ENCODE assay signal across 22 cellular contexts in the genomic region with DNA sequence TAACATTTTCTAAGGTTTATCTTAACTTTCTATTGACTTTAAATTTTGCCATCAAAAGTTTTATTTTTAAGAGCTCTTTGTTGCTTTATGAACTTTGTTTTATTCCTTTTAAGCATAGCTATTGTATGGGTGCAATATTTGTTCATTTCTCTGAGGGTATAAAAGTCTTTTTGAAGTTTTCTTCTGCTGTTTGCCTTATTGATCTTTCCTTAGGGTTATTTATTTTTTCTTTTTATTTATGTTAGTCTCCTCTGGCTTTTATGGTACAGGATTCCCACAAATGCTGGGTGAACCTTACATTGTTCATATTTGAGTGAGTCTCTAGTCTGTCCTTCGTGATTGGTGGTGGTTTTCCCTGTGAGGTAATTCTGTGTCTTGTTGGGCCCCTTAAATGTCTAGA.
A peak's percentile ranks its signal among the peaks of the same experiment; 100 is the strongest.
DNase-seq lines count a peak whose midpoint lies in the region; ATAC-seq and TF ChIP-seq lines count a peak whose summit lies in the region.
"Had no signal": no experiment of that assay in that cellular context is flagged by ENCODE, and none has a peak within 500 bp of the region (broad histone marks: within the 10 kb centered on the region; RNA-seq: fewer than 3 reads in every experiment).

No MANE protein-coding gene starts in this region.

- H3K27ac Mint-ChIP-seq in Caco-2 (ENCODE audit: unreplicated experiment) (peak overlapping the region; percentile 87), chondrocyte (ENCODE audit: unreplicated experiment) (peak overlapping the region; percentile 38), mesothelial cell of epicardium (peak overlapping the region; percentile 19), osteocyte (ENCODE audit: unreplicated experiment) (peak overlapping the region; percentile 74)
- H3K27ac Mint-ChIP-seq: B cell; CD4-positive, alpha-beta T cell; CD8-positive, alpha-beta T cell had no signal

- H3K27me3 Mint-ChIP-seq in Caco-2 (ENCODE audit: insufficient read depth, unreplicated experiment) (no peaks in the 10 kb centered on the region), chondrocyte (ENCODE audit: low read depth) (no peaks in the 10 kb centered on the region), mesothelial cell of epicardium (ENCODE audit: low read depth) (no peaks in the 10 kb centered on the region), osteocyte (ENCODE audit: unreplicated experiment) (no peaks in the 10 kb centered on the region)
- H3K27me3 Mint-ChIP-seq: B cell had no signal

- DNase-seq in Caco-2 (no peak), chondrocyte (ENCODE audit: low spot score) (no peak), mesothelial cell of epicardium (ENCODE audit: low spot score in 2 of 2, unreplicated experiment in 2 of 2) (no peak), osteocyte (ENCODE audit: extremely low spot score, unreplicated experiment) (no peak), Ammon's horn (ENCODE audit: low spot score) (no peak), NCI-H1105 treated with DMSO at 0.1 percent for 48 hours (lab: John Stamatoyannopoulos, UW) (no peak), Right ventricle myocardium superior (no peak)
- DNase-seq: 8988T; ACHN; CD4-positive, alpha-beta T cell; CD8-positive, alpha-beta T cell; DMS 273 treated with DMSO at 0.1 percent for 48 hours; DMS153; DMS53; DMS79; DND-41; EL; GDM1 had no signal

- H3K9me3 Mint-ChIP-seq in Caco-2 (ENCODE audit: unreplicated experiment) = no peaks in the 10 kb centered on the region
- H3K9me3 Mint-ChIP-seq in chondrocyte (ENCODE audit: low read depth) = peaks cover 5% of the 10 kb centered on the region
- peaks cover 19% of the 10 kb centered on the region for H3K9me3 Mint-ChIP-seq in mesothelial cell of epicardium
- H3K9me3 Mint-ChIP-seq in osteocyte (ENCODE audit: unreplicated experiment) = peaks cover 4% of the 10 kb centered on the region
- H3K9me3 Mint-ChIP-seq: CD4-positive, alpha-beta T cell; CD8-positive, alpha-beta T cell had no signal

- H3K4me1 ChIP-seq in Caco-2 = peaks cover 59% of the 10 kb centered on the region
- H3K4me1 ChIP-seq: BLaER1 treated with 17β-estradiol and CSF1 and Interleukin-3, amounts not matched to agents 10 nM and 100 nM had no signal

- no TSS peak for BruUV-seq in Caco-2 (replicated peaks; lab: Mats Ljungman, UMichigan)

- H3K36me3 Mint-ChIP-seq in Caco-2 (ENCODE audit: insufficient read depth, unreplicated experiment) (peaks cover 38% of the 10 kb centered on the region), chondrocyte (ENCODE audit: low read depth) (peaks cover 1% of the 10 kb centered on the region), mesothelial cell of epicardium (peaks cover 7% of the 10 kb centered on the region), osteocyte (ENCODE audit: unreplicated experiment) (no peaks in the 10 kb centered on the region)
- H3K36me3 Mint-ChIP-seq: CD8-positive, alpha-beta T cell had no signal

- peak overlapping the region; percentile 45 for H3K4me3 Mint-ChIP-seq in Caco-2 (ENCODE audit: unreplicated experiment)
- H3K4me3 Mint-ChIP-seq in chondrocyte (ENCODE audit: unreplicated experiment) = peak overlapping the region; percentile 13
- no peak overlapping the region for H3K4me3 Mint-ChIP-seq in mesothelial cell of epicardium
- no peak overlapping the region for H3K4me3 Mint-ChIP-seq in osteocyte (ENCODE audit: unreplicated experiment)
- H3K4me3 Mint-ChIP-seq: B cell; CD4-positive, alpha-beta T cell; CD8-positive, alpha-beta T cell had no signal

- no peak overlapping the region for H3K4me3 ChIP-seq in Caco-2 (ENCODE audit: low read depth, low read length)
- H3K4me3 ChIP-seq: BLaER1 treated with 17β-estradiol and CSF1 and Interleukin-3, amounts not matched to agents 10 nM and 100 nM; GM12878 had no signal

- TF ChIP-seq CTCF in Caco-2 (IDR thresholded peaks at IDR 0.05; ENCODE audit: insufficient read depth in 1 of 2, low read depth in 1 of 2, low read length in 1 of 2, severe bottlenecking in 1 of 2, unreplicated experiment in 1 of 2) (no peak), chondrocyte (IDR thresholded peaks at IDR 0.05) (no peak), mesothelial cell of epicardium (IDR thresholded peaks at IDR 0.05; ENCODE audit: unreplicated experiment) (no peak), osteocyte (IDR thresholded peaks at IDR 0.05) (no peak)

- H3K9me3 ChIP-seq in Caco-2 = no peaks in the 10 kb centered on the region
- H3K9me3 ChIP-seq: BLaER1 treated with 17β-estradiol and CSF1 and Interleukin-3, amounts not matched to agents 10 nM and 100 nM had no signal

- H3K36me3 ChIP-seq in Caco-2 (ENCODE audit: control insufficient read depth, insufficient read depth, low read length) = no peaks in the 10 kb centered on the region; the same call in 1 of the 2 replicates
- H3K36me3 ChIP-seq: BLaER1 treated with 17β-estradiol and CSF1 and Interleukin-3, amounts not matched to agents 10 nM and 100 nM had no signal

- no peaks in the 10 kb centered on the region for H3K27me3 ChIP-seq in Caco-2 (replicated peaks; ENCODE audit: control insufficient read depth, insufficient read depth, low read length)
- H3K27me3 ChIP-seq: BLaER1 treated with 17β-estradiol and CSF1 and Interleukin-3, amounts not matched to agents 10 nM and 100 nM had no signal

- ATAC-seq in Right ventricle myocardium superior (ENCODE audit: poor library complexity) (no peak), HG02642 (IDR thresholded peaks at IDR 0.05; ENCODE audit: poor library complexity, unreplicated experiment) (no peak)
- ATAC-seq: CD8-positive, alpha-beta T cell; GM12878 had no signal

- intact Hi-C loops in Caco-2 (cut with micrococcal nuclease; ENCODE audit: unreplicated experiment) = loop anchor here (5.0 kb wide), 1 partner anchor 286 kb away; no protein-coding TSS in a partner anchor
- intact Hi-C loops in Right ventricle myocardium superior (cut with DNase I) = no loop called here

- POLR2A ChIA-PET in Caco-2 (lab: Charles Lee) = no interaction called here

- H3K4me1 Mint-ChIP-seq in Caco-2 (ENCODE audit: low read depth, unreplicated experiment) (peaks cover 43% of the 10 kb centered on the region), chondrocyte (ENCODE audit: low read depth) (peaks cover 64% of the 10 kb centered on the region), mesothelial cell of epicardium (peaks cover 17% of the 10 kb centered on the region), osteocyte (ENCODE audit: unreplicated experiment) (peaks cover 29% of the 10 kb centered on the region)
- H3K4me1 Mint-ChIP-seq: B cell had no signal

- CTCF ChIA-PET in Caco-2 (lab: Charles Lee) = no interaction called here

Comparison
In these comparisons a context has a peak if more than half of its experiments do, and no peak if none do; other contexts are left out.
1. H3K27ac Mint-ChIP-seq: peak in every context shown above with its lines; median percentile 87 in Caco-2; 74 in osteocyte; 38 in chondrocyte; 19 in mesothelial cell of epicardium.
2. H3K4me3 Mint-ChIP-seq: peak in Caco-2 (single experiment) and chondrocyte (single experiment); none in mesothelial cell of epicardium (single experiment) and osteocyte (single experiment).